ENCODE assay signal across 22 cellular contexts in genomic region chr16:30887927-30888326, GRCh38. TPM values are rescaled to one million over a fixed set of nuclear protein-coding genes. Genes with fewer than 3 reads are reported as not detected.
"Had no signal": no experiment of that assay in that cellular context is flagged by ENCODE, and none has a peak within 500 bp of the region (broad histone marks: within the 10 kb centered on the region; RNA-seq: fewer than 3 reads in every experiment).

No MANE protein-coding gene starts in this region.

- H3K9me3 ChIP-seq: colonic mucosa, esophagus squamous epithelium, lower lobe of right lung, ovary, psoas muscle, spleen, thoracic aorta, transverse colon, vagina had no signal

- H3K27ac ChIP-seq: colonic mucosa, esophagus squamous epithelium, lower lobe of right lung, ovary, psoas muscle, spleen, thoracic aorta, transverse colon, vagina had no signal

- ATAC-seq: left ventricle myocardium superior; lower lobe of right lung; natural killer cell; psoas muscle; right cardiac atrium; stimulated activated memory B cell treated with anti-CD40 and anti-IgM and Interleukin-4, amounts not matched to agents 10 μg/mL and 1 μg/mL and 100 μg/mL, for 72 hours had no signal

- H3K27me3 ChIP-seq: colonic mucosa, esophagus squamous epithelium, ovary, spleen, transverse colon, vagina had no signal

- H3K4me3 ChIP-seq: colonic mucosa, esophagus squamous epithelium, lower lobe of right lung, ovary, psoas muscle, skin epidermis, spleen, thoracic aorta, transverse colon, vagina had no signal

- DNase-seq: colonic mucosa; effector CD8-positive, alpha-beta T cell; erythroblast; esophagus squamous epithelium; foreskin melanocyte; left ventricle myocardium superior; lower lobe of right lung; natural killer cell; occipital lobe; ovary; psoas muscle; spleen; stimulated activated CD4-positive, alpha-beta T cell treated with anti-CD3 and anti-CD28 coated beads, Interleukin-4, amount 100 ng/mL, for 4 hours; transverse colon had no signal

- FAIRE-seq: endometrium, keratinocyte had no signal

- H3K36me3 ChIP-seq: ovary had no signal

RNA-seq across cellular contexts. Expression of gene CTF1, which starts 8.5 kb away (rescaled TPM):
- total RNA-seq: occipital lobe had no signal
- polyA plus RNA-seq: neural cell had no signal
